6 cellular contexts compared by ENCODE assay signal in genomic region chr7:141737118-141737835, GRCh38. TPM values are rescaled to one million over a fixed set of nuclear protein-coding genes. Genes with fewer than 3 reads are reported as not detected.
A peak's percentile ranks its signal among the peaks of the same experiment; 100 is the strongest.
DNase-seq lines count a peak whose midpoint lies in the region; ATAC-seq, FAIRE-seq and TF ChIP-seq lines count a peak whose summit lies in the region.

No MANE protein-coding gene starts in this region.

- intact Hi-C loops in HepG2 (cut with micrococcal nuclease; ENCODE audit: unreplicated experiment), result no loop called here

- peaks cover 35% of the 10 kb centered on the region for H3K4me1 Mint-ChIP-seq in activated CD4-positive, alpha-beta T cell treated with anti-CD3 and anti-CD28 coated beads, Interleukin-2, amount 10 ng/mL, durations not matched to agents 7 days and 5 days
- H3K4me1 Mint-ChIP-seq in activated T-cell treated with anti-CD3 and anti-CD28 coated beads, Interleukin-2, amount 50 U/mL, for 72 hours (ENCODE audit: low read depth), result peaks cover 37% of the 10 kb centered on the region

- H3K27ac Mint-ChIP-seq in activated CD4-positive, alpha-beta T cell treated with anti-CD3 and anti-CD28 coated beads, Interleukin-2, amount 10 ng/mL, durations not matched to agents 7 days and 5 days, result peak overlapping the region; percentile 96
- H3K27ac Mint-ChIP-seq in activated T-cell treated with anti-CD3 and anti-CD28 coated beads, Interleukin-2, amount 50 U/mL, for 72 hours, result peak overlapping the region; percentile 99

- H2AFZ ChIP-seq in HepG2 (ENCODE audit: low read length), result peak overlapping the region; percentile 95

- no peak for TF ChIP-seq CTCF in HepG2 (CRISPR knock-in tag; IDR thresholded peaks at IDR 0.05)

- no peak for TF ChIP-seq RAD21 in HepG2 (CRISPR knock-in tag; IDR thresholded peaks at IDR 0.05)

- no peaks in the 10 kb centered on the region; a peak in 1 of 5 replicates for H3K27me3 ChIP-seq in HepG2 (ENCODE audit: control insufficient read depth in 1 of 2, insufficient read depth in 2 of 2, low read length in 2 of 2)

- peak overlapping the region; percentile 62 to 93 (median 78) for H3K4me3 ChIP-seq in HepG2 (replicated peaks in 1 of 3; ENCODE audit: insufficient read depth in 1 of 3, low read depth in 2 of 3, low read length in 3 of 3)

- H3K4me3 Mint-ChIP-seq in activated CD4-positive, alpha-beta T cell treated with anti-CD3 and anti-CD28 coated beads, Interleukin-2, amount 10 ng/mL, durations not matched to agents 7 days and 5 days, result peak overlapping the region; percentile 92
- peak overlapping the region; percentile 94 to 98 for H3K4me3 Mint-ChIP-seq in activated T-cell treated with anti-CD3 and anti-CD28 coated beads, Interleukin-2, amount 50 U/mL, for 72 hours

- 0 out of 4 replicates have a peak, but pooled peaks of 1 of the 2 experiments have one; percentile 22 for TF ChIP-seq POLR2A in HepG2 (IDR thresholded peaks at IDR 0.05; ENCODE audit: insufficient read depth in 1 of 2, low read depth in 2 of 2, low read length in 2 of 2)

- peak overlapping the region; percentile 75 for H3K4me2 ChIP-seq in HepG2 (ENCODE audit: low read depth, low read length)

- WGBS in HepG2 (ENCODE audit: low lambda C conversion rate), result 25% methylated on average over 11 of the region's 11 CpGs

- H4K20me1 ChIP-seq in HepG2 (ENCODE audit: insufficient read depth, low read length), result no peaks in the 10 kb centered on the region

- peaks cover 29% of the 10 kb centered on the region for H3K4me1 ChIP-seq in HepG2 (ENCODE audit: insufficient read depth, low read length)

- FAIRE-seq in HepG2 (lab: Jason Lieb, UNC), result no peak

- no peak for ATAC-seq in activated T-cell treated with anti-CD3 and anti-CD28 coated beads, Interleukin-2, amount 50 U/mL, for 72 hours (replicated peaks in 1 of 2)
- ATAC-seq in HepG2, result peak; percentile 32
- no peak for ATAC-seq in GM18498 (IDR thresholded peaks at IDR 0.05; ENCODE audit: unreplicated experiment)

- H3K9me3 ChIP-seq in HepG2 (ENCODE audit: low read length), result no peaks in the 10 kb centered on the region

- H3K79me2 ChIP-seq in HepG2 (ENCODE audit: insufficient read depth, low read length), result peaks cover 32% of the 10 kb centered on the region

- H3K27me3 Mint-ChIP-seq in activated CD4-positive, alpha-beta T cell treated with anti-CD3 and anti-CD28 coated beads, Interleukin-2, amount 10 ng/mL, durations not matched to agents 7 days and 5 days, result no peaks in the 10 kb centered on the region
- H3K27me3 Mint-ChIP-seq in activated T-cell treated with anti-CD3 and anti-CD28 coated beads, Interleukin-2, amount 50 U/mL, for 72 hours (ENCODE audit: low read depth), result no peaks in the 10 kb centered on the region

- DNase-seq in activated CD4-positive, alpha-beta T cell treated with anti-CD3 and anti-CD28 coated beads, Interleukin-2, amount 10 ng/mL, durations not matched to agents 7 days and 5 days, result no peak
- no peak for DNase-seq in activated CD4-positive, alpha-beta T cell treated with anti-CD3 and anti-CD28 coated beads, Interleukin-2, amount 50 U/mL, for 4 hours
- peak; percentile 3 to 14 for DNase-seq in activated T-cell treated with anti-CD3 and anti-CD28 coated beads, Interleukin-2, amount 50 U/mL, for 72 hours
- DNase-seq in HepG2 (ENCODE audit: low spot score), result peak; percentile 25
- no peak for DNase-seq in activated CD4-positive, CD25-positive, alpha-beta regulatory T cell treated with anti-CD3 and anti-CD28 coated beads, Interleukin-2, amount 50 U/mL, for 72 hours

- BruUV-seq in HepG2 (replicated peaks; lab: Mats Ljungman, UMichigan), result TSS peak; percentile 86

- peak overlapping the region; percentile 65 for H3K9ac ChIP-seq in HepG2 (ENCODE audit: insufficient read depth, low read depth, low read length)

- CTCF ChIA-PET in activated CD4-positive, alpha-beta T cell treated with anti-CD3 and anti-CD28 coated beads, Interleukin-2, amount 10 ng/mL, durations not matched to agents 7 days and 5 days (lab: Charles Lee), result interaction anchor here (0.6 to 2.5 kb wide), 26 partner anchors 9 to 722 kb away, joined by 3 to 17 read pairs (median 5); partner anchors contain the start of genes DENND11, MRPS33 and WEE2
- CTCF ChIA-PET in HepG2 (lab: Yijun Ruan, JAX; ENCODE audit: low intra/inter-chr PET ratio, low total read pairs), result interaction anchor here (2.5 kb wide), 1 partner anchor 83 kb away, joined by 16 read pairs; no protein-coding TSS in a partner anchor

- POLR2A ChIA-PET in activated CD4-positive, alpha-beta T cell treated with anti-CD3 and anti-CD28 coated beads, Interleukin-2, amount 10 ng/mL, durations not matched to agents 7 days and 5 days (lab: Charles Lee), result interaction anchor here (0.6 kb wide), 1 partner anchor 10 kb away, joined by 3 read pairs; no protein-coding TSS in a partner anchor
- POLR2A ChIA-PET in HepG2 (lab: Yijun Ruan, JAX), result interaction anchor here (0.6 to 2.1 kb wide), 7 partner anchors 21 to 722 kb away, joined by 3 to 18 read pairs (median 6); partner anchors contain the start of genes DENND11, MRPS33 and WEE2

- H3K36me3 Mint-ChIP-seq in activated CD4-positive, alpha-beta T cell treated with anti-CD3 and anti-CD28 coated beads, Interleukin-2, amount 10 ng/mL, durations not matched to agents 7 days and 5 days (ENCODE audit: low read depth), result peaks cover 19% of the 10 kb centered on the region
- H3K36me3 Mint-ChIP-seq in activated T-cell treated with anti-CD3 and anti-CD28 coated beads, Interleukin-2, amount 50 U/mL, for 72 hours (ENCODE audit: insufficient read depth in 2 of 2), result peaks cover 10 to 24% of the 10 kb centered on the region in 2 donors

- H3K9me3 Mint-ChIP-seq in activated CD4-positive, alpha-beta T cell treated with anti-CD3 and anti-CD28 coated beads, Interleukin-2, amount 10 ng/mL, durations not matched to agents 7 days and 5 days, result no peaks in the 10 kb centered on the region
- H3K9me3 Mint-ChIP-seq in activated T-cell treated with anti-CD3 and anti-CD28 coated beads, Interleukin-2, amount 50 U/mL, for 72 hours, result no peaks in the 10 kb centered on the region

- in situ Hi-C loops in HepG2 (cut with HindIII; ENCODE audit: extremely low pct_ligation_motif_present, low pct_unique_long_range_greater_than_20kb), result loop anchor here (10.0 kb wide), 1 partner anchor 82 kb away; no protein-coding TSS in a partner anchor

- H3K36me3 ChIP-seq in HepG2 (replicated peaks in 1 of 2; ENCODE audit: control insufficient read depth in 1 of 2, insufficient read depth in 2 of 2, low read length in 2 of 2), result peaks cover 4 to 19% of the 10 kb centered on the region in 2 experiments

- TF ChIP-seq EP300 in HepG2 (IDR thresholded peaks at IDR 0.05; ENCODE audit: low read depth in 2 of 2, low read length in 2 of 2), result no peak
- TF ChIP-seq EP300 in HepG2 (CRISPR knock-in tag; IDR thresholded peaks at IDR 0.05; ENCODE audit: borderline replicate concordance), result no peak

- peak overlapping the region; percentile 81 for H3K27ac ChIP-seq in HepG2 (ENCODE audit: extremely low read length, insufficient read depth, low read length)

RNA-seq across cellular contexts. Expression of gene SSBP1, which starts 0.9 kb away (rescaled TPM):
- total RNA-seq in activated CD4-positive, alpha-beta T cell treated with anti-CD3 and anti-CD28 coated beads, Interleukin-2, amount 10 ng/mL, durations not matched to agents 7 days and 5 days, result 100 to 1,000 TPM; 109 to 127 TPM
- total RNA-seq in activated T-cell treated with anti-CD3 and anti-CD28 coated beads, Interleukin-2, amount 50 U/mL, for 72 hours, result 100 to 1,000 TPM; 126 to 131 TPM
- 254 and 363 TPM in 2 replicates for total RNA-seq in HepG2 (2016; rRNA removed; fragmentation: Illumina TruSeq; extraction: Trizol)
- total RNA-seq in HepG2 (2016; cell fraction: cytosol; rRNA removed; fragmentation: Illumina TruSeq; extraction: Trizol; ENCODE audit: low read depth), result 86.1 and 88.6 TPM in 2 replicates
- 267 and 364 TPM in 2 replicates for total RNA-seq in HepG2 (2016; cell fraction: insoluble cytoplasmic fraction; rRNA removed; fragmentation: Illumina TruSeq; extraction: Trizol)
- total RNA-seq in HepG2 (2016; cell fraction: membrane; rRNA removed; fragmentation: Illumina TruSeq; extraction: Trizol), result 74.3 and 78.8 TPM in 2 replicates
- 124 TPM in 2 replicates for total RNA-seq in HepG2 (2016; cell fraction: nucleus; rRNA removed; fragmentation: Illumina TruSeq; extraction: Trizol)
- polyA plus RNA-seq in HepG2 (2011; rRNA removed), result 52.9 and 64.4 TPM in 2 replicates
- polyA plus RNA-seq in HepG2 (2011; cell fraction: cytosol; rRNA removed), result 35.9 and 51.3 TPM in 2 replicates
- polyA plus RNA-seq in HepG2 (2011; cell fraction: nucleus; rRNA removed), result 24.0 and 27.9 TPM in 2 replicates
- 106 and 158 TPM in 2 replicates for polyA plus RNA-seq in HepG2 (2012)
- polyA plus RNA-seq in HepG2 (2016; cell fraction: cytosol; fragmentation: Illumina TruSeq; extraction: Trizol; ENCODE audit: low read depth), result 90.2 and 95.1 TPM in 2 replicates
- 372 and 403 TPM in 2 replicates for polyA plus RNA-seq in HepG2 (2016; cell fraction: insoluble cytoplasmic fraction; fragmentation: Illumina TruSeq; extraction: Trizol; ENCODE audit: low read depth)
- polyA plus RNA-seq in HepG2 (2016; cell fraction: membrane; fragmentation: Illumina TruSeq; extraction: Trizol; ENCODE audit: low read depth), result 62.4 and 68.6 TPM in 2 replicates
- polyA plus RNA-seq in HepG2 (2016; cell fraction: nucleus; fragmentation: Illumina TruSeq; extraction: Trizol; ENCODE audit: insufficient read depth, low read depth), result 142 and 144 TPM in 2 replicates
- 22.8 and 40.3 TPM in 2 replicates for polyA minus RNA-seq in HepG2 (2011; rRNA and poly(A)+ RNA removed; ENCODE audit: low replicate concordance)
- polyA minus RNA-seq in HepG2 (2011; cell fraction: cytosol; rRNA and poly(A)+ RNA removed), result 20.9 and 24.2 TPM in 2 replicates
- 119 and 126 TPM in 2 replicates for polyA minus RNA-seq in HepG2 (2011; cell fraction: nucleus; rRNA and poly(A)+ RNA removed)

RNA-seq across cellular contexts. Expression of gene TAS2R3, which starts 26.6 kb away (rescaled TPM):
- total RNA-seq in activated CD4-positive, alpha-beta T cell treated with anti-CD3 and anti-CD28 coated beads, Interleukin-2, amount 10 ng/mL, durations not matched to agents 7 days and 5 days, result 1 to 10 TPM; 1.4 to 1.8 TPM
- 1 to 10 TPM; 1.8 TPM for total RNA-seq in activated T-cell treated with anti-CD3 and anti-CD28 coated beads, Interleukin-2, amount 50 U/mL, for 72 hours
- 0.55 and 1.1 TPM in 2 replicates for total RNA-seq in HepG2 (2016; rRNA removed; fragmentation: Illumina TruSeq; extraction: Trizol)
- total RNA-seq in HepG2 (2016; cell fraction: cytosol; rRNA removed; fragmentation: Illumina TruSeq; extraction: Trizol; ENCODE audit: low read depth), result not detected in 2 replicates
- total RNA-seq in HepG2 (2016; cell fraction: insoluble cytoplasmic fraction; rRNA removed; fragmentation: Illumina TruSeq; extraction: Trizol), result 1.2 TPM in 1 of 2 replicates, not detected in the other
- total RNA-seq in HepG2 (2016; cell fraction: membrane; rRNA removed; fragmentation: Illumina TruSeq; extraction: Trizol), result not detected in 2 replicates
- 6.7 TPM in 2 replicates for total RNA-seq in HepG2 (2016; cell fraction: nucleus; rRNA removed; fragmentation: Illumina TruSeq; extraction: Trizol)
- polyA plus RNA-seq in HepG2 (2011; rRNA removed), result 0.72 and 0.74 TPM in 2 replicates
- polyA plus RNA-seq in HepG2 (2011; cell fraction: cytosol; rRNA removed), result not detected in 2 replicates
- polyA plus RNA-seq in HepG2 (2011; cell fraction: nucleus; rRNA removed), result 3.0 and 3.9 TPM in 2 replicates
- 0.24 TPM in 1 of 2 replicates, not detected in the other for polyA plus RNA-seq in HepG2 (2012)
- polyA plus RNA-seq in HepG2 (2016; cell fraction: cytosol; fragmentation: Illumina TruSeq; extraction: Trizol; ENCODE audit: low read depth), result not detected in 2 replicates
- polyA plus RNA-seq in HepG2 (2016; cell fraction: insoluble cytoplasmic fraction; fragmentation: Illumina TruSeq; extraction: Trizol; ENCODE audit: low read depth), result not detected in 2 replicates
- polyA plus RNA-seq in HepG2 (2016; cell fraction: membrane; fragmentation: Illumina TruSeq; extraction: Trizol; ENCODE audit: low read depth), result not detected in 2 replicates
- polyA plus RNA-seq in HepG2 (2016; cell fraction: nucleus; fragmentation: Illumina TruSeq; extraction: Trizol; ENCODE audit: insufficient read depth, low read depth), result 1.0 TPM in 1 of 2 replicates, not detected in the other
- 4.3 and 5.1 TPM in 2 replicates for polyA minus RNA-seq in HepG2 (2011; rRNA and poly(A)+ RNA removed; ENCODE audit: low replicate concordance)
- not detected in 2 replicates for polyA minus RNA-seq in HepG2 (2011; cell fraction: cytosol; rRNA and poly(A)+ RNA removed)
- polyA minus RNA-seq in HepG2 (2011; cell fraction: nucleus; rRNA and poly(A)+ RNA removed), result 41.8 and 44.5 TPM in 2 replicates

RNA-seq across cellular contexts. Expression of gene WEE2, which starts 29.1 kb away (rescaled TPM):
- not detected for total RNA-seq in activated CD4-positive, alpha-beta T cell treated with anti-CD3 and anti-CD28 coated beads, Interleukin-2, amount 10 ng/mL, durations not matched to agents 7 days and 5 days
- total RNA-seq in activated T-cell treated with anti-CD3 and anti-CD28 coated beads, Interleukin-2, amount 50 U/mL, for 72 hours, result not detected
- total RNA-seq in HepG2 (2016; rRNA removed; fragmentation: Illumina TruSeq; extraction: Trizol), result not detected in 2 replicates
- not detected in 2 replicates for total RNA-seq in HepG2 (2016; cell fraction: cytosol; rRNA removed; fragmentation: Illumina TruSeq; extraction: Trizol; ENCODE audit: low read depth)
- total RNA-seq in HepG2 (2016; cell fraction: insoluble cytoplasmic fraction; rRNA removed; fragmentation: Illumina TruSeq; extraction: Trizol), result not detected in 2 replicates
- total RNA-seq in HepG2 (2016; cell fraction: membrane; rRNA removed; fragmentation: Illumina TruSeq; extraction: Trizol), result not detected in 2 replicates
- not detected in 2 replicates for total RNA-seq in HepG2 (2016; cell fraction: nucleus; rRNA removed; fragmentation: Illumina TruSeq; extraction: Trizol)
- polyA plus RNA-seq in HepG2 (2011; rRNA removed), result not detected in 2 replicates
- polyA plus RNA-seq in HepG2 (2011; cell fraction: cytosol; rRNA removed), result not detected in 2 replicates
- polyA plus RNA-seq in HepG2 (2011; cell fraction: nucleus; rRNA removed), result 0.09 TPM in 1 of 2 replicates, not detected in the other
- 0.04 TPM in 1 of 2 replicates, not detected in the other for polyA plus RNA-seq in HepG2 (2012)
- polyA plus RNA-seq in HepG2 (2016; cell fraction: cytosol; fragmentation: Illumina TruSeq; extraction: Trizol; ENCODE audit: low read depth), result not detected in 2 replicates
- not detected in 2 replicates for polyA plus RNA-seq in HepG2 (2016; cell fraction: insoluble cytoplasmic fraction; fragmentation: Illumina TruSeq; extraction: Trizol; ENCODE audit: low read depth)
- polyA plus RNA-seq in HepG2 (2016; cell fraction: membrane; fragmentation: Illumina TruSeq; extraction: Trizol; ENCODE audit: low read depth), result not detected in 2 replicates
- polyA plus RNA-seq in HepG2 (2016; cell fraction: nucleus; fragmentation: Illumina TruSeq; extraction: Trizol; ENCODE audit: insufficient read depth, low read depth), result not detected in 2 replicates
- polyA minus RNA-seq in HepG2 (2011; rRNA and poly(A)+ RNA removed; ENCODE audit: low replicate concordance), result not detected in 2 replicates
- polyA minus RNA-seq in HepG2 (2011; cell fraction: cytosol; rRNA and poly(A)+ RNA removed), result not detected in 2 replicates
- polyA minus RNA-seq in HepG2 (2011; cell fraction: nucleus; rRNA and poly(A)+ RNA removed), result 0.26 TPM in 1 of 2 replicates, not detected in the other

RNA-seq across cellular contexts. Expression of gene DENND11, which starts 35.3 kb away (rescaled TPM):
- total RNA-seq in activated CD4-positive, alpha-beta T cell treated with anti-CD3 and anti-CD28 coated beads, Interleukin-2, amount 10 ng/mL, durations not matched to agents 7 days and 5 days, result 10 to 100 TPM; 24.0 to 28.9 TPM
- total RNA-seq in activated T-cell treated with anti-CD3 and anti-CD28 coated beads, Interleukin-2, amount 50 U/mL, for 72 hours, result 10 to 100 TPM; 43.2 to 48.7 TPM
- 10.5 and 12.5 TPM in 2 replicates for total RNA-seq in HepG2 (2016; rRNA removed; fragmentation: Illumina TruSeq; extraction: Trizol)
- total RNA-seq in HepG2 (2016; cell fraction: cytosol; rRNA removed; fragmentation: Illumina TruSeq; extraction: Trizol; ENCODE audit: low read depth), result 0.91 and 1.1 TPM in 2 replicates
- 11.0 and 11.5 TPM in 2 replicates for total RNA-seq in HepG2 (2016; cell fraction: insoluble cytoplasmic fraction; rRNA removed; fragmentation: Illumina TruSeq; extraction: Trizol)
- 3.4 and 4.2 TPM in 2 replicates for total RNA-seq in HepG2 (2016; cell fraction: membrane; rRNA removed; fragmentation: Illumina TruSeq; extraction: Trizol)
- total RNA-seq in HepG2 (2016; cell fraction: nucleus; rRNA removed; fragmentation: Illumina TruSeq; extraction: Trizol), result 14.7 and 16.1 TPM in 2 replicates
- 7.1 and 8.6 TPM in 2 replicates for polyA plus RNA-seq in HepG2 (2011; rRNA removed)
- polyA plus RNA-seq in HepG2 (2011; cell fraction: cytosol; rRNA removed), result 3.2 and 3.4 TPM in 2 replicates
- 21.3 and 27.5 TPM in 2 replicates for polyA plus RNA-seq in HepG2 (2011; cell fraction: nucleus; rRNA removed)
- polyA plus RNA-seq in HepG2 (2012), result 7.6 and 8.6 TPM in 2 replicates
- polyA plus RNA-seq in HepG2 (2016; cell fraction: cytosol; fragmentation: Illumina TruSeq; extraction: Trizol; ENCODE audit: low read depth), result 0.69 and 0.88 TPM in 2 replicates
- 7.0 and 7.3 TPM in 2 replicates for polyA plus RNA-seq in HepG2 (2016; cell fraction: insoluble cytoplasmic fraction; fragmentation: Illumina TruSeq; extraction: Trizol; ENCODE audit: low read depth)
- polyA plus RNA-seq in HepG2 (2016; cell fraction: membrane; fragmentation: Illumina TruSeq; extraction: Trizol; ENCODE audit: low read depth), result 1.3 and 1.4 TPM in 2 replicates
- polyA plus RNA-seq in HepG2 (2016; cell fraction: nucleus; fragmentation: Illumina TruSeq; extraction: Trizol; ENCODE audit: insufficient read depth, low read depth), result 15.7 and 16.4 TPM in 2 replicates
- polyA minus RNA-seq in HepG2 (2011; rRNA and poly(A)+ RNA removed; ENCODE audit: low replicate concordance), result 11.8 and 13.6 TPM in 2 replicates
- polyA minus RNA-seq in HepG2 (2011; cell fraction: cytosol; rRNA and poly(A)+ RNA removed), result 3.6 and 5.0 TPM in 2 replicates
- polyA minus RNA-seq in HepG2 (2011; cell fraction: nucleus; rRNA and poly(A)+ RNA removed), result 22.7 and 28.0 TPM in 2 replicates

RNA-seq across cellular contexts. Expression of gene TAS2R4, which starts 39.2 kb away (rescaled TPM):
- total RNA-seq in activated CD4-positive, alpha-beta T cell treated with anti-CD3 and anti-CD28 coated beads, Interleukin-2, amount 10 ng/mL, durations not matched to agents 7 days and 5 days, result 1 to 10 TPM; 1.1 to 1.3 TPM
- total RNA-seq in activated T-cell treated with anti-CD3 and anti-CD28 coated beads, Interleukin-2, amount 50 U/mL, for 72 hours, result 1 to 10 TPM; 1.1 to 1.4 TPM
- 0.28 and 0.80 TPM in 2 replicates for total RNA-seq in HepG2 (2016; rRNA removed; fragmentation: Illumina TruSeq; extraction: Trizol)
- total RNA-seq in HepG2 (2016; cell fraction: cytosol; rRNA removed; fragmentation: Illumina TruSeq; extraction: Trizol; ENCODE audit: low read depth), result not detected in 2 replicates
- total RNA-seq in HepG2 (2016; cell fraction: insoluble cytoplasmic fraction; rRNA removed; fragmentation: Illumina TruSeq; extraction: Trizol), result 0.48 and 0.76 TPM in 2 replicates
- not detected in 2 replicates for total RNA-seq in HepG2 (2016; cell fraction: membrane; rRNA removed; fragmentation: Illumina TruSeq; extraction: Trizol)
- 4.3 and 4.6 TPM in 2 replicates for total RNA-seq in HepG2 (2016; cell fraction: nucleus; rRNA removed; fragmentation: Illumina TruSeq; extraction: Trizol)
- polyA plus RNA-seq in HepG2 (2011; rRNA removed), result 0.69 and 0.71 TPM in 2 replicates
- polyA plus RNA-seq in HepG2 (2011; cell fraction: cytosol; rRNA removed), result 0.07 TPM in 1 of 2 replicates, not detected in the other
- 1.6 and 3.3 TPM in 2 replicates for polyA plus RNA-seq in HepG2 (2011; cell fraction: nucleus; rRNA removed)
- 0.50 and 0.55 TPM in 2 replicates for polyA plus RNA-seq in HepG2 (2012)
- polyA plus RNA-seq in HepG2 (2016; cell fraction: cytosol; fragmentation: Illumina TruSeq; extraction: Trizol; ENCODE audit: low read depth), result not detected in 2 replicates
- 0.09 TPM in 1 of 2 replicates, not detected in the other for polyA plus RNA-seq in HepG2 (2016; cell fraction: insoluble cytoplasmic fraction; fragmentation: Illumina TruSeq; extraction: Trizol; ENCODE audit: low read depth)
- not detected in 2 replicates for polyA plus RNA-seq in HepG2 (2016; cell fraction: membrane; fragmentation: Illumina TruSeq; extraction: Trizol; ENCODE audit: low read depth)
- polyA plus RNA-seq in HepG2 (2016; cell fraction: nucleus; fragmentation: Illumina TruSeq; extraction: Trizol; ENCODE audit: insufficient read depth, low read depth), result 2.1 and 2.4 TPM in 2 replicates
- polyA minus RNA-seq in HepG2 (2011; rRNA and poly(A)+ RNA removed; ENCODE audit: low replicate concordance), result 2.1 and 5.7 TPM in 2 replicates
- 0.44 and 0.49 TPM in 2 replicates for polyA minus RNA-seq in HepG2 (2011; cell fraction: cytosol; rRNA and poly(A)+ RNA removed)
- 21.9 and 30.5 TPM in 2 replicates for polyA minus RNA-seq in HepG2 (2011; cell fraction: nucleus; rRNA and poly(A)+ RNA removed)

Comparison
In these comparisons a context has a peak if more than half of its experiments do, and no peak if none do; other contexts are left out.
1. DNase-seq: peak in activated T-cell treated with anti-CD3 and anti-CD28 coated beads, Interleukin-2, amount 50 U/mL, for 72 hours (2 of 2) and HepG2 (single experiment); none in activated CD4-positive, alpha-beta T cell treated with anti-CD3 and anti-CD28 coated beads, Interleukin-2, amount 10 ng/mL, durations not matched to agents 7 days and 5 days (single experiment), activated CD4-positive, alpha-beta T cell treated with anti-CD3 and anti-CD28 coated beads, Interleukin-2, amount 50 U/mL, for 4 hours (0 of 2) and activated CD4-positive, CD25-positive, alpha-beta regulatory T cell treated with anti-CD3 and anti-CD28 coated beads, Interleukin-2, amount 50 U/mL, for 72 hours (single experiment).